In genomic region chr12:56684745-56685369, GRCh38 we compare ENCODE assay signal across 8 cellular contexts. TPM values are rescaled to one million over a fixed set of nuclear protein-coding genes. Genes with fewer than 3 reads are reported as not detected.
DNase-seq lines count a peak whose midpoint lies in the region; ATAC-seq, FAIRE-seq and TF ChIP-seq lines count a peak whose summit lies in the region.

No MANE protein-coding gene starts in this region.

- TF ChIP-seq CTCF in Panc1 (IDR thresholded peaks at IDR 0.05) = no peak

- ATAC-seq in Panc1 (no peak), HG03442 (IDR thresholded peaks at IDR 0.05; ENCODE audit: unreplicated experiment) (no peak)

- no peak overlapping the region for H4K8ac ChIP-seq in trophoblast cell (ENCODE audit: low read depth, low read length)

- H2BK5ac ChIP-seq in trophoblast cell (ENCODE audit: low read depth, low read length, poor library complexity) = no peak overlapping the region

- H2BK120ac ChIP-seq in trophoblast cell (ENCODE audit: insufficient read depth, low read length, poor library complexity) = no peak overlapping the region

- no TSS peak for BruUV-seq in Panc1 (replicated peaks; lab: Mats Ljungman, UMichigan)

- H2AFZ ChIP-seq in trophoblast cell (ENCODE audit: insufficient read depth, low read length, poor library complexity) = no peak overlapping the region

- H3K4ac ChIP-seq in trophoblast cell (ENCODE audit: low read depth, low read length) = peak overlapping the region; percentile 95

- POLR2A ChIA-PET in Panc1 (lab: Charles Lee) = interaction anchor here (0.7 kb wide), 1 partner anchor 80 kb away, joined by 7 read pairs; no protein-coding TSS in a partner anchor

- TF ChIP-seq POLR2A in GM12892 (IDR thresholded peaks at IDR 0.05; ENCODE audit: low read depth, low read length) = no peak

- H3K9me3 ChIP-seq in Panc1 (ENCODE audit: control insufficient read depth, insufficient read depth, low read depth, low read length) = no peaks in the 10 kb centered on the region
- no peaks in the 10 kb centered on the region for H3K9me3 ChIP-seq in esophagus (ENCODE audit: control insufficient read depth in 2 of 2, insufficient read depth in 1 of 2, low read depth in 1 of 2, low read length in 1 of 2)
- H3K9me3 ChIP-seq in trophoblast cell (ENCODE audit: insufficient read depth, low read depth, low read length) = no peaks in the 10 kb centered on the region

- H4K91ac ChIP-seq in trophoblast cell (ENCODE audit: low read depth, low read length) = no peak overlapping the region

- no peak overlapping the region for H3K23ac ChIP-seq in trophoblast cell (ENCODE audit: low read length)

- no peak overlapping the region for H3K14ac ChIP-seq in trophoblast cell (ENCODE audit: low read length)

- H3K4me1 ChIP-seq in Panc1 (ENCODE audit: control insufficient read depth, insufficient read depth, low read length) (no peaks in the 10 kb centered on the region; the same call in 1 of the 2 replicates), esophagus (ENCODE audit: control insufficient read depth in 2 of 2, insufficient read depth in 2 of 2, low read length in 1 of 2) (no peaks in the 10 kb centered on the region), trophoblast cell (ENCODE audit: control insufficient read depth in 1 of 2, insufficient read depth in 2 of 2, low read length in 2 of 2) (peaks cover 0 to 2% of the 10 kb centered on the region in 2 experiments)

- peak; percentile 45 for DNase-seq in ELF-1 (ENCODE audit: low read depth, low spot score)
- DNase-seq in Panc1 (ENCODE audit: low read depth, low spot score) = no peak
- peak in 1 of 2 donors; percentile 7 for DNase-seq in trophoblast cell
- no peak for DNase-seq in GM12892 (ENCODE audit: insufficient read length)
- no peak for DNase-seq in activated CD4-positive, alpha-beta T cell treated with anti-CD3 and anti-CD28 coated beads, Interleukin-2, amount 50 U/mL, for 4 hours
- no peak for DNase-seq in NCI-H2081 treated with DMSO at 0.1 percent for 48 hours (lab: John Stamatoyannopoulos, UW)

- H3K27me3 ChIP-seq in Panc1 (ENCODE audit: control insufficient read depth, insufficient read depth, low read length) = no peaks in the 10 kb centered on the region
- no peaks in the 10 kb centered on the region for H3K27me3 ChIP-seq in esophagus (ENCODE audit: control insufficient read depth in 1 of 2, insufficient read depth in 2 of 2, low read length in 2 of 2)
- H3K27me3 ChIP-seq in trophoblast cell (ENCODE audit: insufficient read depth, low read length) = no peaks in the 10 kb centered on the region

- WGBS in esophagus, 2 donors = 20 to 21% methylated on average over 8 of the region's 8 CpGs
- whole genome bisulfite sequencing in trophoblast cell (ENCODE audit: extremely low coverage, insufficient coverage, insufficient read length) = no CpG with 5 or more reads among the region's 8 CpGs

- peaks cover 50% of the 10 kb centered on the region for H3K79me2 ChIP-seq in trophoblast cell (ENCODE audit: control insufficient read depth, insufficient read depth, low read length, poor library complexity)

- peak overlapping the region; percentile 97 for H3K4me3 ChIP-seq in Panc1 (ENCODE audit: low read depth in 2 of 2, low read length in 2 of 2)
- H3K4me3 ChIP-seq in esophagus (ENCODE audit: low read depth in 1 of 2, low read length in 2 of 2) = peak overlapping the region in 1 of 2 donors; percentile 96
- H3K4me3 ChIP-seq in trophoblast cell (ENCODE audit: low read depth, low read length) = no peak overlapping the region

- CTCF ChIA-PET in Panc1 (lab: Charles Lee) = interaction anchor here (0.6 to 0.7 kb wide), 2 partner anchors 52 to 56 kb away, joined by 3 to 6 read pairs; no protein-coding TSS in a partner anchor

- H3K27ac ChIP-seq in Panc1 (ENCODE audit: low read length) = peak overlapping the region; percentile 75
- H3K27ac ChIP-seq in esophagus (ENCODE audit: low read depth in 2 of 2, low read length in 1 of 2) = peak overlapping the region; percentile 45 to 51
- no peak overlapping the region for H3K27ac ChIP-seq in trophoblast cell (ENCODE audit: low read depth, low read length)

- no peak overlapping the region for H4K12ac ChIP-seq in trophoblast cell (ENCODE audit: low read depth, low read length)

- no peak overlapping the region for H2BK12ac ChIP-seq in trophoblast cell (ENCODE audit: low read length)

- H3K9ac ChIP-seq in trophoblast cell (ENCODE audit: low read length) = no peak overlapping the region

- FAIRE-seq in GM12892 (lab: Jason Lieb, UNC) = no peak

- no peak overlapping the region for H3K18ac ChIP-seq in trophoblast cell (ENCODE audit: low read length)

- H3K36me3 ChIP-seq in Panc1 (ENCODE audit: control insufficient read depth, insufficient read depth, low read length) (peaks cover 9% of the 10 kb centered on the region), esophagus (ENCODE audit: control insufficient read depth in 2 of 2, insufficient read depth in 2 of 2, low read length in 1 of 2) (peaks cover 0 to 9% of the 10 kb centered on the region in 2 donors), trophoblast cell (ENCODE audit: control insufficient read depth in 1 of 2, insufficient read depth in 2 of 2, low read length in 2 of 2) (peaks cover 15 to 21% of the 10 kb centered on the region in 2 experiments)

- in situ Hi-C loops in Panc1 (cut with HindIII; ENCODE audit: low pct_unique_long_range_greater_than_20kb, low sequenced_read_pairs) = no loop called here

- peaks cover 16% of the 10 kb centered on the region for H3K79me1 ChIP-seq in trophoblast cell (ENCODE audit: low read length)

- intact Hi-C loops in Panc1 (cut with micrococcal nuclease; ENCODE audit: unreplicated experiment) = no loop called here

- H3K4me2 ChIP-seq in trophoblast cell (ENCODE audit: low read length) = peak overlapping the region; percentile 50

- no peak overlapping the region for H2AK5ac ChIP-seq in trophoblast cell (ENCODE audit: low read length)

RNA-seq across cellular contexts. Expression of gene PTGES3, which starts 3.2 kb away (rescaled TPM):
- total RNA-seq in Panc1 (2021; ENCODE audit: unreplicated experiment) = 339 TPM
- 264 TPM for polyA plus RNA-seq in Panc1 (2012; ENCODE audit: insufficient read length)
- 100 to 1,000 TPM in 1 of 2 donors, 10 to 100 TPM in 1; 65.7 to 123 TPM for polyA plus RNA-seq in esophagus
- 298 and 301 TPM in 2 replicates for polyA plus RNA-seq in trophoblast cell (2013)
- 297 TPM for polyA plus RNA-seq in GM12892 (2012; ENCODE audit: missing spikeins)

RNA-seq across cellular contexts. Expression of gene ATP5F1B, which starts 39.1 kb away (rescaled TPM):
- total RNA-seq in Panc1 (2021; ENCODE audit: unreplicated experiment) = 999 TPM
- 1,395 TPM for polyA plus RNA-seq in Panc1 (2012; ENCODE audit: insufficient read length)
- 100 to 1,000 TPM; 222 to 636 TPM for polyA plus RNA-seq in esophagus
- polyA plus RNA-seq in trophoblast cell (2013) = 513 and 514 TPM in 2 replicates
- 1,127 TPM for polyA plus RNA-seq in GM12892 (2012; ENCODE audit: missing spikeins)

RNA-seq across cellular contexts. Expression of gene NACA, which starts 40.2 kb away (rescaled TPM):
- 716 TPM for total RNA-seq in Panc1 (2021; ENCODE audit: unreplicated experiment)
- 1,029 TPM for polyA plus RNA-seq in Panc1 (2012; ENCODE audit: insufficient read length)
- polyA plus RNA-seq in esophagus = 1,000 to 10,000 TPM; 1,812 to 2,103 TPM
- polyA plus RNA-seq in trophoblast cell (2013) = 1,910 and 1,942 TPM in 2 replicates
- 3,019 TPM for polyA plus RNA-seq in GM12892 (2012; ENCODE audit: missing spikeins)

RNA-seq across cellular contexts. Expression of gene BAZ2A, which starts 54.7 kb away (rescaled TPM):
- total RNA-seq in Panc1 (2021; ENCODE audit: unreplicated experiment) = 131 TPM
- polyA plus RNA-seq in Panc1 (2012; ENCODE audit: insufficient read length) = 77.0 TPM
- 10 to 100 TPM; 16.4 to 47.5 TPM for polyA plus RNA-seq in esophagus
- 129 and 130 TPM in 2 replicates for polyA plus RNA-seq in trophoblast cell (2013)
- polyA plus RNA-seq in GM12892 (2012; ENCODE audit: missing spikeins) = 40.2 TPM
